Comparison of ENCODE assay signal across 21 cellular contexts in genomic region chr9:99436636-99437035, GRCh38.
"Had no signal": no experiment of that assay in that cellular context is flagged by ENCODE, and none has a peak within 500 bp of the region (broad histone marks: within the 10 kb centered on the region; RNA-seq: fewer than 3 reads in every experiment).

No MANE protein-coding gene starts in this region.

- H3K27me3 Mint-ChIP-seq: activated CD8-positive, alpha-beta T cell treated with anti-CD3 and anti-CD28 coated beads for 36 hours had no signal

- H3K36me3 Mint-ChIP-seq: activated naive CD4-positive, alpha-beta T cell treated with anti-CD3 and anti-CD28 coated beads, Interleukin-2, amount 10 ng/mL, durations not matched to agents 7 days and 5 days; activated naive CD8-positive, alpha-beta T cell treated with anti-CD3 and anti-CD28 coated beads for 36 hours had no signal

- H3K9me3 Mint-ChIP-seq: activated CD8-positive, alpha-beta T cell treated with anti-CD3 and anti-CD28 coated beads for 36 hours; activated naive CD4-positive, alpha-beta T cell treated with anti-CD3 and anti-CD28 coated beads, Interleukin-2, amount 10 ng/mL, durations not matched to agents 7 days and 5 days; activated naive CD8-positive, alpha-beta T cell treated with anti-CD3 and anti-CD28 coated beads for 36 hours; activated T-helper 2 cell treated with anti-CD3 and anti-CD28 coated beads, Interferon-gamma antibody, Interleukin-2, Interleukin-4, amounts not matched to agents 10 μg/mL and 5 μg/mL and 100 μg/mL, durations not matched to agents 14 hours and 24 hours and 36 hours had no signal

- ATAC-seq: activated CD4-positive, CD25-positive, alpha-beta regulatory T cell treated with anti-CD3 and anti-CD28 coated beads, Interleukin-2, amount 50 U/mL, for 24 hours; activated CD8-positive, alpha-beta T cell treated with anti-CD3 and anti-CD28 coated beads for 36 hours; activated T-cell treated with anti-CD3 and anti-CD28 coated beads, Interleukin-2, amount 50 U/mL, for 72 hours had no signal

- DNase-seq: activated CD4-positive, alpha-beta T cell treated with anti-CD3 and anti-CD28 coated beads for 4 hours; activated CD8-positive, alpha-beta memory T cell treated with anti-CD3 and anti-CD28 coated beads, Interleukin-2, amount 50 U/mL, for 4 hours; activated CD8-positive, alpha-beta T cell treated with anti-CD3 and anti-CD28 coated beads for 36 hours; activated gamma-delta T cell treated with Interleukin-2 at 50 U/mL for 16 hours; activated naive CD4-positive, alpha-beta T cell treated with anti-CD3 and anti-CD28 coated beads, Interleukin-2, amount 10 ng/mL, durations not matched to agents 7 days and 5 days; activated naive CD8-positive, alpha-beta T cell treated with anti-CD3 and anti-CD28 coated beads for 36 hours; activated T-cell treated with anti-CD3 and anti-CD28 coated beads, Interleukin-2, amount 50 U/mL, for 72 hours; brain microvascular endothelial cell; NCI-H1092; NCI-H1417; NCI-H1694 treated with DMSO at 0.1 percent for 48 hours; NCI-H2029 treated with DMSO at 0.1 percent for 48 hours; NCI-H345; NCI-H510A; NCI-H526 treated with DMSO at 0.1 percent for 48 hours; Peyer's patch; Right ventricle myocardium superior; SK-N-SH; SW 1271 had no signal

- H3K27ac Mint-ChIP-seq: activated CD8-positive, alpha-beta T cell treated with anti-CD3 and anti-CD28 coated beads for 36 hours; activated naive CD4-positive, alpha-beta T cell treated with anti-CD3 and anti-CD28 coated beads, Interleukin-2, amount 10 ng/mL, durations not matched to agents 7 days and 5 days; activated naive CD8-positive, alpha-beta T cell treated with anti-CD3 and anti-CD28 coated beads for 36 hours; activated T-helper 2 cell treated with anti-CD3 and anti-CD28 coated beads, Interferon-gamma antibody, Interleukin-2, Interleukin-4, amounts not matched to agents 10 μg/mL and 5 μg/mL and 100 μg/mL, durations not matched to agents 14 hours and 24 hours and 36 hours had no signal

- H3K4me3 Mint-ChIP-seq: activated CD8-positive, alpha-beta T cell treated with anti-CD3 and anti-CD28 coated beads for 36 hours; activated naive CD4-positive, alpha-beta T cell treated with anti-CD3 and anti-CD28 coated beads, Interleukin-2, amount 10 ng/mL, durations not matched to agents 7 days and 5 days; activated naive CD8-positive, alpha-beta T cell treated with anti-CD3 and anti-CD28 coated beads for 36 hours; activated T-cell treated with anti-CD3 and anti-CD28 coated beads, Interleukin-2, amount 50 U/mL, for 72 hours had no signal
